In the genomic region with DNA sequence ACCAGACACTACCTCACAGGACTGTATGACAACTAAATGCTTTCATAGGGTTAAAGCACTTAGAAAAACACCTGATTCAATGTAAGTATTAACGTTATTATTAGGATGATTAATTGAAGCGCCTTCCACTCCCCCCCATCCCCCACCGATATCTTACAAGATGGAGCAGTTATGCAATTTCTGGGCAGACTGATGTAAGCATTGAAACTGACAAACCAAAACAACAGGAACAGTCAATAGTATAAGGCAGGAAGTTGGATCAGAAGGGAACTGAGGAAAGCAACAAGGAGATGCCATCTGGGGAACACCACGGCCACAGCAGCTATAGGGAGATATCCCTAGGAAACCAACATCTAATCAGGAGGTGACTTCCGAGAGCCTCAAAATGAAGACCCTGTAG, we compare ENCODE assay signal across 12 cellular contexts. TPM values are rescaled to one million over a fixed set of nuclear protein-coding genes. Genes with fewer than 3 reads are reported as not detected.
DNase-seq lines count a peak whose midpoint lies in the region; ATAC-seq and TF ChIP-seq lines count a peak whose summit lies in the region.
"Had no signal": no experiment of that assay in that cellular context is flagged by ENCODE, and none has a peak within 500 bp of the region (broad histone marks: within the 10 kb centered on the region; RNA-seq: fewer than 3 reads in every experiment).

No MANE protein-coding gene starts in this region.

- H3K4me1 Mint-ChIP-seq in CD4-positive, CD25-positive, alpha-beta regulatory T cell, result peaks cover 21 to 76% (median 67%) of the 10 kb centered on the region in 4 donors
- H3K4me1 Mint-ChIP-seq in activated B cell treated with CpG ODN at 0.5 μM for 24 hours, result peaks cover 81% of the 10 kb centered on the region

- peak overlapping the region; percentile 94 for H3K27ac ChIP-seq in CD4-positive, CD25-positive, alpha-beta regulatory T cell (ENCODE audit: insufficient read depth, low read length, poor library complexity, severe bottlenecking)
- H3K27ac ChIP-seq: GM23248 had no signal

- no peaks in the 10 kb centered on the region for H3K9me3 ChIP-seq in CD4-positive, CD25-positive, alpha-beta regulatory T cell (ENCODE audit: control insufficient read depth in 2 of 2, low read length in 2 of 2)
- no peaks in the 10 kb centered on the region for H3K9me3 ChIP-seq in mononuclear cell (ENCODE audit: low read depth, low read length)
- H3K9me3 ChIP-seq: gastroesophageal sphincter had no signal

- peak overlapping the region; percentile 100 for H3K4me3 ChIP-seq in CD4-positive, CD25-positive, alpha-beta regulatory T cell (ENCODE audit: low read depth, low read length)
- peak overlapping the region; percentile 31 for H3K4me3 ChIP-seq in mononuclear cell (ENCODE audit: low read length)
- H3K4me3 ChIP-seq: GM23248 had no signal

- peaks cover 31% of the 10 kb centered on the region for H3K36me3 Mint-ChIP-seq in CD4-positive, CD25-positive, alpha-beta regulatory T cell
- H3K36me3 Mint-ChIP-seq in activated B cell treated with CpG ODN at 0.5 μM for 24 hours (ENCODE audit: low read depth), result peaks cover 72% of the 10 kb centered on the region

- peak overlapping the region; percentile 90 to 98 (median 96) for H3K27ac Mint-ChIP-seq in CD4-positive, CD25-positive, alpha-beta regulatory T cell
- peak overlapping the region; percentile 69 for H3K27ac Mint-ChIP-seq in activated B cell treated with CpG ODN at 0.5 μM for 24 hours

- CTCF ChIA-PET in activated B cell treated with CpG ODN at 0.5 μM for 24 hours (lab: Charles Lee), result interaction anchor here (1.2 to 4.4 kb wide), 3 partner anchors 10 to 112 kb away, joined by 3 to 28 read pairs (median 4); no protein-coding TSS in a partner anchor

- peak; percentile 17 for TF ChIP-seq POLR2A in GM19099 (IDR thresholded peaks at IDR 0.05; ENCODE audit: extremely low read depth, insufficient read length, low read depth)

- POLR2A ChIA-PET in activated B cell treated with CpG ODN at 0.5 μM for 24 hours (lab: Charles Lee), result interaction anchor here (8.5 kb wide), 1 partner anchor 9 kb away, joined by 247 read pairs; no protein-coding TSS in a partner anchor

- intact Hi-C loops in activated B cell treated with CpG ODN at 0.5 μM for 24 hours (cut with micrococcal nuclease), result no loop called here

- peak overlapping the region; percentile 83 to 99 (median 96) for H3K4me3 Mint-ChIP-seq in CD4-positive, CD25-positive, alpha-beta regulatory T cell
- peak overlapping the region; percentile 99 for H3K4me3 Mint-ChIP-seq in activated B cell treated with CpG ODN at 0.5 μM for 24 hours

- peaks cover 0 to 3% (median 0%) of the 10 kb centered on the region in 7 donors for H3K9me3 Mint-ChIP-seq in CD4-positive, CD25-positive, alpha-beta regulatory T cell
- no peaks in the 10 kb centered on the region for H3K9me3 Mint-ChIP-seq in activated B cell treated with CpG ODN at 0.5 μM for 24 hours

- no peak for TF ChIP-seq CTCF in activated B cell treated with CpG ODN at 0.5 μM for 24 hours (IDR thresholded peaks at IDR 0.05)

- no peak for DNase-seq in CD4-positive, CD25-positive, alpha-beta regulatory T cell
- DNase-seq in activated B cell treated with CpG ODN at 0.5 μM for 24 hours (no peak), NCI-H1105 (lab: John Stamatoyannopoulos, UW) (no peak), NCI-H446 treated with DMSO at 0.1 percent for 48 hours (lab: John Stamatoyannopoulos, UW) (no peak)
- DNase-seq: DMS 273 treated with DMSO at 0.1 percent for 48 hours, GM23248 had no signal

- ATAC-seq in CD4-positive, CD25-positive, alpha-beta regulatory T cell (ENCODE audit: low read depth in 2 of 2), result no peak
- ATAC-seq in activated B cell treated with CpG ODN at 0.5 μM for 24 hours (ENCODE audit: low read depth), result no peak
- ATAC-seq in GM18511 (IDR thresholded peaks at IDR 0.05; ENCODE audit: unreplicated experiment), result no peak
- ATAC-seq in HG02938 (IDR thresholded peaks at IDR 0.05; ENCODE audit: unreplicated experiment), result no peak
- ATAC-seq: gastroesophageal sphincter had no signal

- no peaks in the 10 kb centered on the region for H3K27me3 Mint-ChIP-seq in CD4-positive, CD25-positive, alpha-beta regulatory T cell
- no peaks in the 10 kb centered on the region for H3K27me3 Mint-ChIP-seq in activated B cell treated with CpG ODN at 0.5 μM for 24 hours

- peaks cover 82% of the 10 kb centered on the region for H3K4me1 ChIP-seq in CD4-positive, CD25-positive, alpha-beta regulatory T cell (ENCODE audit: control insufficient read depth, insufficient read depth, low read length, poor library complexity, severe bottlenecking)
- peaks cover 57% of the 10 kb centered on the region for H3K4me1 ChIP-seq in mononuclear cell (ENCODE audit: insufficient read depth, low read length)
- H3K4me1 ChIP-seq: gastroesophageal sphincter had no signal

- H3K27me3 ChIP-seq in CD4-positive, CD25-positive, alpha-beta regulatory T cell (ENCODE audit: control insufficient read depth, insufficient read depth, low read length), result no peaks in the 10 kb centered on the region
- H3K27me3 ChIP-seq in mononuclear cell (ENCODE audit: insufficient read depth, low read length), result no peaks in the 10 kb centered on the region
- H3K27me3 ChIP-seq: gastroesophageal sphincter had no signal

- peaks cover 4% of the 10 kb centered on the region for H3K36me3 ChIP-seq in CD4-positive, CD25-positive, alpha-beta regulatory T cell (ENCODE audit: control insufficient read depth, insufficient read depth, low read length)
- H3K36me3 ChIP-seq: gastroesophageal sphincter had no signal

RNA-seq across cellular contexts. Expression of a gene that starts 3.8 kb away (rescaled TPM):
- 516 TPM for total RNA-seq in CD4-positive, CD25-positive, alpha-beta regulatory T cell
- polyA plus RNA-seq in CD4-positive, CD25-positive, alpha-beta regulatory T cell, result 1,000 to 10,000 TPM in 3 of 4 donors, 100 to 1,000 TPM in 1; 831 to 1,155 (median 1,047) TPM
- 948 and 977 TPM in 2 replicates for total RNA-seq in activated B cell treated with CpG ODN at 0.5 μM for 24 hours
- total RNA-seq in mononuclear cell, result 899 TPM
- total RNA-seq: GM23248 had no signal

RNA-seq across cellular contexts. Expression of a gene that starts 33.6 kb away (rescaled TPM):
- 0.20 TPM for total RNA-seq in CD4-positive, CD25-positive, alpha-beta regulatory T cell
- polyA plus RNA-seq in CD4-positive, CD25-positive, alpha-beta regulatory T cell, result under 1 TPM; 0.12 to 0.49 (median 0.18) TPM
- total RNA-seq in activated B cell treated with CpG ODN at 0.5 μM for 24 hours, result 0.10 TPM in 1 of 2 replicates, not detected in the other
- 0.21 TPM for total RNA-seq in mononuclear cell
- total RNA-seq: gastroesophageal sphincter, GM23248, pulmonary artery endothelial cell had no signal
- polyA plus RNA-seq: GM23248 had no signal
